ENCODE assay signal across 22 cellular contexts in genomic region chr1:244230470-244230869, GRCh38.
"Had no signal": no experiment of that assay in that cellular context is flagged by ENCODE, and none has a peak within 500 bp of the region (broad histone marks: within the 10 kb centered on the region; RNA-seq: fewer than 3 reads in every experiment).

No MANE protein-coding gene starts in this region.

- H3K27me3 ChIP-seq: brain microvascular endothelial cell, dorsolateral prefrontal cortex had no signal

- DNase-seq: activated CD4-positive, alpha-beta memory T cell treated with anti-CD3 and anti-CD28 coated beads for 36 hours; activated CD4-positive, alpha-beta T cell treated with anti-CD3 and anti-CD28 coated beads for 36 hours; activated CD4-positive, alpha-beta T cell treated with anti-CD3 and anti-CD28 coated beads, Interleukin-2, amount 10 ng/mL, durations not matched to agents 24 days and 14 days; activated CD4-positive, CD25-positive, alpha-beta regulatory T cell; activated CD4-positive, CD25-positive, alpha-beta regulatory T cell treated with anti-CD3 and anti-CD28 coated beads, Interleukin-2, amount 50 U/mL, for 72 hours; activated CD8-positive, alpha-beta memory T cell treated with anti-CD3 and anti-CD28 coated beads, Interleukin-2, amount 10 ng/mL, durations not matched to agents 7 days and 5 days; activated CD8-positive, alpha-beta memory T cell treated with anti-CD3 and anti-CD28 coated beads, Interleukin-2, amount 50 U/mL, for 4 hours; activated CD8-positive, alpha-beta T cell treated with anti-CD3 and anti-CD28 coated beads, Interleukin-2, amount 10 ng/mL, durations not matched to agents 7 days and 5 days; activated gamma-delta T cell treated with Interleukin-2 at 50 U/mL for 16 hours; activated naive CD4-positive, alpha-beta T cell treated with anti-CD3 and anti-CD28 coated beads, Interleukin-2, amount 50 U/mL, for 16 hours; activated naive CD4-positive, alpha-beta T cell treated with Interleukin-2 at 50 U/mL for 16 hours; activated T-cell treated with anti-CD3 and anti-CD28 coated beads, Interleukin-2, amount 50 U/mL, for 1 hour; activated T-cell treated with anti-CD3 and anti-CD28 coated beads, Interleukin-2, amount 50 U/mL, for 48 hours; amniotic stem cell; anterior cingulate cortex; brain microvascular endothelial cell; dorsolateral prefrontal cortex; effector memory CD4-positive, alpha-beta T cell; glutamatergic neuron; T-helper 2 cell had no signal

- H3K9me3 ChIP-seq: heart left ventricle had no signal

- ATAC-seq: activated CD4-positive, alpha-beta T cell treated with anti-CD3 and anti-CD28 coated beads for 36 hours; activated CD8-positive, alpha-beta memory T cell treated with anti-CD3 and anti-CD28 coated beads, Interleukin-2, amount 10 ng/mL, durations not matched to agents 7 days and 5 days; activated CD8-positive, alpha-beta T cell treated with anti-CD3 and anti-CD28 coated beads, Interleukin-2, amount 10 ng/mL, durations not matched to agents 7 days and 5 days had no signal

- H3K27ac ChIP-seq: brain microvascular endothelial cell, coronary artery, dorsolateral prefrontal cortex, heart left ventricle had no signal

- H3K4me3 ChIP-seq: coronary artery had no signal

- H3K36me3 ChIP-seq: brain microvascular endothelial cell, heart left ventricle had no signal
